ENCODE assay signal across 23 cellular contexts in genomic region chr2:46772500-46772899, GRCh38.
A peak's percentile ranks its signal among the peaks of the same experiment; 100 is the strongest.
DNase-seq lines count a peak whose midpoint lies in the region; ATAC-seq, FAIRE-seq and TF ChIP-seq lines count a peak whose summit lies in the region.
"Had no signal": no experiment of that assay in that cellular context is flagged by ENCODE, and none has a peak within 500 bp of the region (broad histone marks: within the 10 kb centered on the region; RNA-seq: fewer than 3 reads in every experiment).

No MANE protein-coding gene starts in this region.

- POLR2A ChIA-PET in A549 (lab: Yijun Ruan, JAX), result no interaction called here

- DNase-seq in A549 (ENCODE audit: low read depth in 1 of 2, low spot score in 1 of 2) (no peak), HFFc6 (no peak), osteoblast (ENCODE audit: insufficient read length, low spot score, missing footprints) (peak; percentile 60), DMS114 treated with DMSO at 0.1 percent for 48 hours (lab: John Stamatoyannopoulos, UW; ENCODE audit: unreplicated experiment) (no peak)
- no peak for DNase-seq in activated effector memory CD4-positive, alpha-beta T cell treated with Interleukin-2 at 50 U/mL for 16 hours
- DNase-seq: ACHN; AML-193; BE2C; CD4-positive, alpha-beta T cell; CD8-positive, alpha-beta memory T cell; DMS 273 treated with DMSO at 0.1 percent for 48 hours; DMS53; DMS79 treated with DMSO at 0.1 percent for 48 hours; H9 had no signal

- H4K20me1 ChIP-seq in osteoblast (ENCODE audit: insufficient read depth, low read length), result no peaks in the 10 kb centered on the region
- H4K20me1 ChIP-seq: BLaER1 treated with 17β-estradiol and CSF1 and Interleukin-3, amounts not matched to agents 10 nM and 100 nM had no signal

- H3K27me3 ChIP-seq in ACC112 (ENCODE audit: insufficient read depth, low read length), result no peaks in the 10 kb centered on the region
- no peaks in the 10 kb centered on the region for H3K27me3 ChIP-seq in osteoblast (ENCODE audit: insufficient read depth, low read length)
- H3K27me3 ChIP-seq: BE2C; BLaER1 treated with 17β-estradiol and CSF1 and Interleukin-3, amounts not matched to agents 10 nM and 100 nM had no signal

- H3K4me2 ChIP-seq in A549 (no peak overlapping the region), osteoblast (ENCODE audit: insufficient read depth, low read length) (no peak overlapping the region)
- H3K4me2 ChIP-seq: BLaER1 treated with 17β-estradiol and CSF1 and Interleukin-3, amounts not matched to agents 10 nM and 100 nM; GM23338 had no signal

- TF ChIP-seq CTCF in A549 (IDR thresholded peaks at IDR 0.05) (no peak), HFFc6 (IDR thresholded peaks at IDR 0.05) (no peak), osteoblast (IDR thresholded peaks at IDR 0.05; ENCODE audit: extremely low read depth, low read depth, low read length) (no peak)

- H3K4me1 Mint-ChIP-seq in HFFc6 (ENCODE audit: low read depth), result peaks cover 86% of the 10 kb centered on the region

- CTCF ChIA-PET in A549 (lab: Yijun Ruan, JAX), result interaction anchor here (2.4 kb wide), 1 partner anchor 116 kb away, joined by 6 read pairs; no protein-coding TSS in a partner anchor

- no peaks in the 10 kb centered on the region for H3K9me3 ChIP-seq in A549
- no peaks in the 10 kb centered on the region for H3K9me3 ChIP-seq in osteoblast (ENCODE audit: low read depth, low read length)
- H3K9me3 ChIP-seq: BE2C; BLaER1 treated with 17β-estradiol and CSF1 and Interleukin-3, amounts not matched to agents 10 nM and 100 nM had no signal

- no peak for TF ChIP-seq POLR2A in A549 (IDR thresholded peaks at IDR 0.05; ENCODE audit: low read length)

- FAIRE-seq in A549 (lab: Jason Lieb, UNC), result peak; percentile 7
- FAIRE-seq: D721Med, G401.6, GM12878, GM19239 had no signal

- H3K27me3 Mint-ChIP-seq in HFFc6 (ENCODE audit: insufficient read depth), result peaks cover 31% of the 10 kb centered on the region

- H3K4me1 ChIP-seq in A549 (peaks cover 73% of the 10 kb centered on the region), ACC112 (ENCODE audit: control insufficient read depth, insufficient read depth, low read length, unreplicated experiment) (peaks cover 51% of the 10 kb centered on the region), osteoblast (ENCODE audit: insufficient read depth, low read length) (peaks cover 57% of the 10 kb centered on the region)
- H3K4me1 ChIP-seq: BE2C; BLaER1 treated with 17β-estradiol and CSF1 and Interleukin-3, amounts not matched to agents 10 nM and 100 nM had no signal

- H3K4me3 Mint-ChIP-seq in HFFc6, result no peak overlapping the region
- H3K4me3 Mint-ChIP-seq: CD14-positive monocyte; CD4-positive, alpha-beta T cell; CD8-positive, alpha-beta memory T cell; GM23338; H9 had no signal

- ATAC-seq in A549, result no peak
- ATAC-seq: GM12878, GM23338, HCT116 had no signal

- 90% methylated on average over 1 of the region's 1 CpG for WGBS in A549 (ENCODE audit: missing lambda C conversion rate)

- peaks cover 13% of the 10 kb centered on the region for H3K36me3 Mint-ChIP-seq in HFFc6 (ENCODE audit: low read depth)
- H3K36me3 Mint-ChIP-seq: CD14-positive monocyte; CD8-positive, alpha-beta memory T cell had no signal

- H2AFZ ChIP-seq in ACC112 (ENCODE audit: low read length, unreplicated experiment) (no peak overlapping the region), osteoblast (ENCODE audit: low read length) (no peak overlapping the region)
- H2AFZ ChIP-seq: GM23338 had no signal

- peaks cover 5% of the 10 kb centered on the region for H3K9me3 Mint-ChIP-seq in HFFc6
- H3K9me3 Mint-ChIP-seq: CD14-positive monocyte; CD4-positive, alpha-beta T cell; CD8-positive, alpha-beta memory T cell; GM23338 had no signal

- H3K36me3 ChIP-seq in ACC112 (ENCODE audit: insufficient read depth, low read length) (no peaks in the 10 kb centered on the region), osteoblast (ENCODE audit: insufficient read depth, low read length) (no peaks in the 10 kb centered on the region)
- H3K36me3 ChIP-seq: BE2C; BLaER1 treated with 17β-estradiol and CSF1 and Interleukin-3, amounts not matched to agents 10 nM and 100 nM had no signal

- no peak for TF ChIP-seq EP300 in A549 (IDR thresholded peaks at IDR 0.05)

- H3K4me3 ChIP-seq in A549 (no peak overlapping the region), ACC112 (ENCODE audit: low read depth, low read length) (no peak overlapping the region), osteoblast (ENCODE audit: insufficient read depth, low read length) (no peak overlapping the region)
- H3K4me3 ChIP-seq: BLaER1 treated with 17β-estradiol and CSF1 and Interleukin-3, amounts not matched to agents 10 nM and 100 nM; GM12878; GM23338 had no signal

- H3K79me2 ChIP-seq in ACC112 (ENCODE audit: control insufficient read depth, insufficient read depth, low read length, unreplicated experiment) (no peaks in the 10 kb centered on the region), osteoblast (ENCODE audit: insufficient read depth, low read length) (peaks cover 5% of the 10 kb centered on the region)

- H3K27ac ChIP-seq in A549 (peak overlapping the region; percentile 74 to 87), ACC112 (ENCODE audit: low read depth, low read length) (peak overlapping the region; percentile 53), osteoblast (ENCODE audit: low read depth, low read length) (peak overlapping the region; percentile 44)
- H3K27ac ChIP-seq: BLaER1 treated with 17β-estradiol and CSF1 and Interleukin-3, amounts not matched to agents 10 nM and 100 nM had no signal

- peak overlapping the region; percentile 60 for H3K27ac Mint-ChIP-seq in HFFc6
- H3K27ac Mint-ChIP-seq: CD14-positive monocyte; CD4-positive, alpha-beta T cell; CD8-positive, alpha-beta memory T cell; GM23338 had no signal

- no peak for TF ChIP-seq RAD21 in A549 (conservative IDR thresholded peaks at IDR 0.05 in 1 of 2, IDR thresholded peaks at IDR 0.05 in 1 of 2)

TF ChIP-seq in A549, 52 proteins besides CTCF, POLR2A, EP300 and RAD21:
- TF ChIP-seq MAX (IDR thresholded peaks at IDR 0.05) (no peak), NR3C1 (IDR thresholded peaks at IDR 0.05) (no peak)
TF ChIP-seq in A549: peak in this region for 0.
